Comparison of ENCODE assay signal across 9 cellular contexts in the genomic region with DNA sequence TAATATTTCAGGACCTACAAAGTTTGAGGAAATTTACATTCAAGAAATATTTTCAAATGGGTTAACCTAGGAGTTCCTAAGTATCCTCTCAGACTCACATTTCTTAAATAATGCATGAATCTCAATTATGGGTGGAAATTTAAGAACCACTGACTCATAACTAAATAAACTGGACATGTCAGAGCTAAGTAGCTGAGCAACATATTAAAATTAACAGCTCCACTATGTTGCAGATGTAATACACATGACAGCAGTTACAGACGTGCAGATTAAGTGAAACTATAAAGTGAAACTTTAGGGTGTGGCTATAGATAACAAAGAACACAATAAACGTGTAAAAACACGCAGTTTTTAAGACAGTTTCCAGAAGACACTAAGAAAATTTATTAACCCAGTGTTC. TPM values are rescaled to one million over a fixed set of nuclear protein-coding genes. Genes with fewer than 3 reads are reported as not detected.
DNase-seq lines count a peak whose midpoint lies in the region; ATAC-seq, FAIRE-seq and TF ChIP-seq lines count a peak whose summit lies in the region.
"Had no signal": no experiment of that assay in that cellular context is flagged by ENCODE, and none has a peak within 500 bp of the region (broad histone marks: within the 10 kb centered on the region; RNA-seq: fewer than 3 reads in every experiment).

No MANE protein-coding gene starts in this region.

- no peaks in the 10 kb centered on the region for H3K27me3 ChIP-seq in CD8-positive, alpha-beta memory T cell (ENCODE audit: insufficient read depth, low read length, poor library complexity, severe bottlenecking)
- H3K27me3 ChIP-seq in astrocyte (ENCODE audit: insufficient read depth, low read length) (no peaks in the 10 kb centered on the region), muscle layer of duodenum (ENCODE audit: low read depth, low read length) (no peaks in the 10 kb centered on the region)

- H3K27ac ChIP-seq in CD8-positive, alpha-beta memory T cell (ENCODE audit: low read depth, low read length), result peak overlapping the region; percentile 51
- H3K27ac ChIP-seq in astrocyte (ENCODE audit: low read depth, low read length), result peak overlapping the region; percentile 46
- H3K27ac ChIP-seq in muscle layer of duodenum (ENCODE audit: low read length), result peak overlapping the region; percentile 32

- no peaks in the 10 kb centered on the region for H3K27me3 Mint-ChIP-seq in CD8-positive, alpha-beta memory T cell
- no peaks in the 10 kb centered on the region for H3K27me3 Mint-ChIP-seq in astrocyte (ENCODE audit: low read depth, unreplicated experiment)
- H3K27me3 Mint-ChIP-seq: CD4-positive, CD25-positive, alpha-beta regulatory T cell had no signal

- H3K9ac ChIP-seq in astrocyte (ENCODE audit: low read length), result peak overlapping the region; percentile 52

- peaks cover 34% of the 10 kb centered on the region for H4K20me1 ChIP-seq in astrocyte (ENCODE audit: insufficient read depth, low read length)

- no peaks in the 10 kb centered on the region for H3K36me3 ChIP-seq in CD8-positive, alpha-beta memory T cell (ENCODE audit: insufficient read depth, low read length)
- H3K36me3 ChIP-seq in astrocyte (ENCODE audit: insufficient read depth, low read length) (peaks cover 5% of the 10 kb centered on the region), muscle layer of duodenum (ENCODE audit: control insufficient read depth in 1 of 2, insufficient read depth in 2 of 2, low read length in 2 of 2) (no peaks in the 10 kb centered on the region)

- peaks cover 99% of the 10 kb centered on the region for H3K79me2 ChIP-seq in astrocyte (ENCODE audit: insufficient read depth, low read length)

- H3K4me3 ChIP-seq in CD8-positive, alpha-beta memory T cell (ENCODE audit: low read length), result no peak overlapping the region
- H3K4me3 ChIP-seq in HFF-Myc (replicated peaks; ENCODE audit: low read depth, low read length), result peak overlapping the region; percentile 20; the same call in 1 of the 2 replicates
- no peak overlapping the region for H3K4me3 ChIP-seq in astrocyte (ENCODE audit: insufficient read depth, low read depth, low read length)
- no peak overlapping the region for H3K4me3 ChIP-seq in muscle layer of duodenum (ENCODE audit: low read depth in 1 of 2, low read length in 2 of 2)

- POLR2A ChIA-PET in CD8-positive, alpha-beta memory T cell (lab: Charles Lee), result no interaction called here

- no peaks in the 10 kb centered on the region for H3K9me3 ChIP-seq in CD8-positive, alpha-beta memory T cell (ENCODE audit: low read length)
- H3K9me3 ChIP-seq in astrocyte (ENCODE audit: insufficient read depth, low read depth, low read length) (no peaks in the 10 kb centered on the region), muscle layer of duodenum (ENCODE audit: control insufficient read depth in 1 of 2, low read length in 2 of 2) (no peaks in the 10 kb centered on the region)

- peaks cover 3 to 11% (median 4%) of the 10 kb centered on the region in 3 donors for H3K4me1 Mint-ChIP-seq in CD8-positive, alpha-beta memory T cell
- H3K4me1 Mint-ChIP-seq in astrocyte (ENCODE audit: low read depth, unreplicated experiment), result peaks cover 13% of the 10 kb centered on the region

- no peak for DNase-seq in CD8-positive, alpha-beta memory T cell
- DNase-seq in HFF-Myc (ENCODE audit: extremely low read depth, low read depth) (no peak), astrocyte (ENCODE audit: low read depth) (peak; percentile 45), DMS53 (lab: John Stamatoyannopoulos, UW) (no peak), NCI-H1092 (lab: John Stamatoyannopoulos, UW) (no peak)

- H3K4me1 ChIP-seq in CD8-positive, alpha-beta memory T cell (ENCODE audit: insufficient read depth, low read length), result no peaks in the 10 kb centered on the region
- peaks cover 19% of the 10 kb centered on the region for H3K4me1 ChIP-seq in astrocyte (ENCODE audit: insufficient read depth, low read length)
- H3K4me1 ChIP-seq in muscle layer of duodenum (ENCODE audit: control insufficient read depth in 1 of 2, insufficient read depth in 2 of 2, low read length in 2 of 2), result peaks cover 0 to 17% of the 10 kb centered on the region in 2 donors

- TF ChIP-seq CTCF in HFF-Myc (IDR thresholded peaks at IDR 0.05; ENCODE audit: low read depth, low read length, missing control alignments) (no peak), astrocyte (IDR thresholded peaks at IDR 0.05; ENCODE audit: insufficient read depth, low read depth, low read length) (no peak)

- H3K4me3 Mint-ChIP-seq in CD8-positive, alpha-beta memory T cell, result no peak overlapping the region
- H3K4me3 Mint-ChIP-seq in astrocyte (ENCODE audit: unreplicated experiment), result no peak overlapping the region
- H3K4me3 Mint-ChIP-seq: CD4-positive, CD25-positive, alpha-beta regulatory T cell had no signal

- no peak for ATAC-seq in activated CD4-positive, CD25-positive, alpha-beta regulatory T cell treated with anti-CD3 and anti-CD28 coated beads, Interleukin-2, amount 50 U/mL, for 24 hours
- no peak for ATAC-seq in HG03571 (IDR thresholded peaks at IDR 0.05; ENCODE audit: unreplicated experiment)

- peaks cover 0 to 2% (median 0%) of the 10 kb centered on the region in 3 donors for H3K36me3 Mint-ChIP-seq in CD8-positive, alpha-beta memory T cell
- H3K36me3 Mint-ChIP-seq in astrocyte (ENCODE audit: low read depth, unreplicated experiment), result peaks cover 12% of the 10 kb centered on the region
- H3K36me3 Mint-ChIP-seq: CD4-positive, CD25-positive, alpha-beta regulatory T cell had no signal

- no peak overlapping the region for H2AFZ ChIP-seq in astrocyte (ENCODE audit: low read depth, low read length)

- no peaks in the 10 kb centered on the region for H3K9me3 Mint-ChIP-seq in CD8-positive, alpha-beta memory T cell
- H3K9me3 Mint-ChIP-seq in astrocyte (ENCODE audit: unreplicated experiment), result no peaks in the 10 kb centered on the region
- H3K9me3 Mint-ChIP-seq: CD4-positive, CD25-positive, alpha-beta regulatory T cell had no signal

- FAIRE-seq in astrocyte (lab: Jason Lieb, UNC), result no peak

- CTCF ChIA-PET in CD8-positive, alpha-beta memory T cell (lab: Charles Lee), result no interaction called here

- H3K4me2 ChIP-seq in astrocyte (ENCODE audit: low read length), result peak overlapping the region; percentile 60

- H3K27ac Mint-ChIP-seq in CD8-positive, alpha-beta memory T cell, result no peak overlapping the region
- no peak overlapping the region for H3K27ac Mint-ChIP-seq in astrocyte (ENCODE audit: unreplicated experiment)

RNA-seq across cellular contexts. Expression of a gene that starts 25.5 kb away (rescaled TPM):
- 1 to 10 TPM; 2.0 to 2.3 TPM for total RNA-seq in CD8-positive, alpha-beta memory T cell
- polyA plus RNA-seq in CD8-positive, alpha-beta memory T cell, result 1.5 TPM
- total RNA-seq in astrocyte, result 17.7 and 24.8 TPM in 2 replicates
